8 cellular contexts compared by ENCODE assay signal in the genomic region with DNA sequence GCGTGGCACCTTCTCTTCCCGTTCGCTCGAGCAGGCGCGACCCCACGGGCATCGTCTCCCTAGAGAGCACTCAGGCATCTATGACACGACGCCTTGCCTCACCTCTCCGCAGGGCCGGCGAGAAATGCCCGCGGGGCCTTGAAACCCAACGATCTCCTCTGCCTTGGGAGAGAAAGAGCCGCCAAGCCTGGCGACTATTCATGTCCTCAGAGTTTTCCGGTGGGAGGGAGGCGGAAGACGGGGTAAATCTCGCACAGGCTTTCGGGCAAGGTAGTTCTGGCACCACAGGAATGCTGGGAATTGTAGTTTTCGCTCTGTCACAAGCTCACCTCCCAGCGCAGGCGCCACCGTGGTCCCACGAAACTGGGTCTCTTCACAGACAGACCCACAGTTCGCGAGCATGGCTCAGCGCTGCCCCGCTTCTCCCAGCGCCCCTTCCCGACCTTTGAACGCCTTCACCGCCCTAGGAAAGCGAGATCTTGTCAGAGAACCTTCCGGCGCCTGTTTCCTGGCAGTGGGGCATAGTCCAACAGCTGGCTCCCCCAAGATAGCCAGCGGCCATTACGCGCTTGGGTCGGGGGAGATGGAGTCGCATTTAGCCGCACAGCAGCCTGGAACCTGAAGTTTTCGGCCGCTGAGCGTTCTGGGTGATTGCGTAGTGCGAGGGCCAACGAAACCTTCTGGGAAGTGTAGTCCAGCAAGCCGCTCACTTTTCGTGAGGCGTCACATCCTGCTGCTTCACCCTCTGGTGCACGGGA. TPM values are rescaled to one million over a fixed set of nuclear protein-coding genes. Genes with fewer than 3 reads are reported as not detected.
DNase-seq lines count a peak whose midpoint lies in the region; ATAC-seq and TF ChIP-seq lines count a peak whose summit lies in the region.

A gene with protein sequence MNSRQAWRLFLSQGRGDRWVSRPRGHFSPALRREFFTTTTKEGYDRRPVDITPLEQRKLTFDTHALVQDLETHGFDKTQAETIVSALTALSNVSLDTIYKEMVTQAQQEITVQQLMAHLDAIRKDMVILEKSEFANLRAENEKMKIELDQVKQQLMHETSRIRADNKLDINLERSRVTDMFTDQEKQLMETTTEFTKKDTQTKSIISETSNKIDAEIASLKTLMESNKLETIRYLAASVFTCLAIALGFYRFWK (minus strand): TSS at position 597 of the 758 bp plus-strand sequence. CDS start 395 bp downstream, at position 202.

- TF ChIP-seq POLR2A in GM15510 (IDR thresholded peaks at IDR 0.05; ENCODE audit: borderline replicate concordance, extremely low read depth, insufficient read length): peak; percentile 67

- peak within 1 kb of the TSS; percentile 83 for H3K4me3 ChIP-seq in left ventricle myocardium inferior

- ATAC-seq in HG02885 (IDR thresholded peaks at IDR 0.05; ENCODE audit: poor library complexity, unreplicated experiment) (peak; percentile 88), T-helper 17 cell (peak; percentile 91)

- no peaks in the 10 kb centered on the region for H3K36me3 ChIP-seq in left ventricle myocardium inferior

- TF ChIP-seq CTCF in left ventricle myocardium inferior (IDR thresholded peaks at IDR 0.05; ENCODE audit: borderline replicate concordance) (no peak), progenitor cell of endocrine pancreas (IDR thresholded peaks at IDR 0.05; ENCODE audit: unreplicated experiment) (peak; percentile 49)

- intact Hi-C loops in left ventricle myocardium inferior (cut with micrococcal nuclease): no loop called here

- H3K4me1 Mint-ChIP-seq in T-helper 17 cell (peaks cover 20% of the 10 kb centered on the region), progenitor cell of endocrine pancreas (ENCODE audit: low read depth) (peaks cover 21% of the 10 kb centered on the region)

- no peaks in the 10 kb centered on the region for H3K27me3 ChIP-seq in left ventricle myocardium inferior (ENCODE audit: low read depth)

- peak within 1 kb of the TSS; percentile 97 for H3K4me3 Mint-ChIP-seq in T-helper 17 cell
- H3K4me3 Mint-ChIP-seq in progenitor cell of endocrine pancreas (ENCODE audit: low read depth): peak within 1 kb of the TSS; percentile 98

- H3K9me3 ChIP-seq in T-helper 17 cell (ENCODE audit: control insufficient read depth, low read length, poor library complexity, severe bottlenecking) (no peaks in the 10 kb centered on the region), left ventricle myocardium inferior (replicated peaks) (no peaks in the 10 kb centered on the region)

- H3K36me3 Mint-ChIP-seq in T-helper 17 cell (ENCODE audit: low read depth) (peaks cover 4% of the 10 kb centered on the region), progenitor cell of endocrine pancreas (ENCODE audit: insufficient read depth) (no peaks in the 10 kb centered on the region)

- H3K27ac Mint-ChIP-seq in T-helper 17 cell: peak within 1 kb of the TSS; percentile 97
- peak within 1 kb of the TSS; percentile 99 for H3K27ac Mint-ChIP-seq in progenitor cell of endocrine pancreas

- no peaks in the 10 kb centered on the region for H3K27me3 Mint-ChIP-seq in T-helper 17 cell
- H3K27me3 Mint-ChIP-seq in progenitor cell of endocrine pancreas: no peaks in the 10 kb centered on the region

- peak; percentile 95 for DNase-seq in NCI-H1694 treated with DMSO at 0.1 percent for 48 hours (lab: John Stamatoyannopoulos, UW)
- peak; percentile 79 to 87 (median 85) for DNase-seq in T-helper 17 cell
- peak; percentile 87 to 100 (median 98) for DNase-seq in amygdala (lab: John Stamatoyannopoulos, UW)
- DNase-seq in left ventricle myocardium inferior: peak; percentile 94
- DNase-seq in progenitor cell of endocrine pancreas (ENCODE audit: low spot score, unreplicated experiment): peak; percentile 81
- DNase-seq in ureter (ENCODE audit: low spot score): peak; percentile 97

- peaks cover 47% of the 10 kb centered on the region for H3K4me1 ChIP-seq in left ventricle myocardium inferior

- H3K9me3 Mint-ChIP-seq in progenitor cell of endocrine pancreas (ENCODE audit: low read depth): peaks cover 3% of the 10 kb centered on the region

- peak within 1 kb of the TSS; percentile 98 for H3K27ac ChIP-seq in left ventricle myocardium inferior (replicated peaks)

RNA-seq across cellular contexts. Expression of the gene that starts here (rescaled TPM):
- 10 to 100 TPM; 20.6 to 21.6 TPM for total RNA-seq in T-helper 17 cell
- 24.0 TPM for total RNA-seq in left ventricle myocardium inferior
- total RNA-seq in progenitor cell of endocrine pancreas: 47.0 and 50.4 TPM in 2 replicates
- total RNA-seq in ureter: 41.1 TPM

Comparison
In these comparisons a context has a peak if more than half of its experiments do, and no peak if none do; other contexts are left out.
1. Peak in every context shown above with its lines: DNase-seq, ATAC-seq, H3K4me3 ChIP-seq and H3K27ac ChIP-seq.